Comparison of ENCODE assay signal across 33 cellular contexts in the genomic region with DNA sequence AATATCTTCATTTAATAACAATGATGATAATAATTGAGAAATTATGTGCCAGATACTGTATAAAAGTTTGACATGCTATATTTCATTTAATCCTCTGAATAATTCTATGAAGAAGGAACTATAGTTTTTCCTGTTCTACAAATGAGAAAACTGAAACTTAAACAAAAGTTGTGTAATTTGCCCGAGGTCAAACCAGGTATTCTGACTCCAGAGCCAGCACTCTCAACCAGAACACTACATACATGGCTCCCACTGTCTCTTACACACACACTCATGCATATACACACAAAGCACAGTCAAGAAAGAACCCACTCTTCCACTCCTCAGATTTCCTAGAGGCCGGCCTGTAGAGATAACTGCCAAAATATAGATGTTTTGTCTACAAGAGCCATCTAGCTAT.
"Had no signal": no experiment of that assay in that cellular context is flagged by ENCODE, and none has a peak within 500 bp of the region (broad histone marks: within the 10 kb centered on the region; RNA-seq: fewer than 3 reads in every experiment).

No MANE protein-coding gene starts in this region.

- H3K4me3 ChIP-seq: ascending aorta, cardiac muscle cell had no signal

- DNase-seq: activated B cell treated with CpG ODN at 0.5 μM for 24 hours; activated CD4-positive, alpha-beta memory T cell treated with anti-CD3 and anti-CD28 coated beads, Interleukin-2, amount 10 ng/mL, durations not matched to agents 7 days and 5 days; activated CD4-positive, alpha-beta T cell treated with anti-CD3 and anti-CD28 coated beads for 4 hours; activated CD4-positive, alpha-beta T cell treated with anti-CD3 and anti-CD28 coated beads, Interleukin-2, amount 10 ng/mL, durations not matched to agents 7 days and 5 days; activated CD4-positive, alpha-beta T cell treated with anti-CD3 and anti-CD28 coated beads, Interleukin-2, amount 50 U/mL, for 48 hours; activated CD4-positive, CD25-positive, alpha-beta regulatory T cell treated with anti-CD3 and anti-CD28 coated beads, Interleukin-2, amount 50 U/mL, for 72 hours; activated CD8-positive, alpha-beta memory T cell treated with anti-CD3 and anti-CD28 coated beads for 24 hours; activated CD8-positive, alpha-beta memory T cell treated with anti-CD3 and anti-CD28 coated beads, Interleukin-2, amount 10 ng/mL, durations not matched to agents 7 days and 5 days; activated CD8-positive, alpha-beta memory T cell treated with anti-CD3 and anti-CD28 coated beads, Interleukin-2, amount 50 U/mL, for 48 hours; activated CD8-positive, alpha-beta T cell treated with anti-CD3 and anti-CD28 coated beads, Interleukin-2, amount 10 ng/mL, durations not matched to agents 7 days and 5 days; activated effector memory CD4-positive, alpha-beta T cell treated with Interleukin-2 at 50 U/mL for 16 hours; activated gamma-delta T cell; activated naive CD4-positive, alpha-beta T cell treated with anti-CD3 and anti-CD28 coated beads, Interleukin-2, amount 10 ng/mL, durations not matched to agents 7 days and 5 days; activated naive CD4-positive, alpha-beta T cell treated with Interleukin-2 at 50 U/mL for 16 hours; activated naive CD8-positive, alpha-beta T cell treated with anti-CD3 and anti-CD28 coated beads, Interleukin-2, amount 10 ng/mL, durations not matched to agents 7 days and 5 days; activated naive CD8-positive, alpha-beta T cell treated with anti-CD3 and anti-CD28 coated beads, Interleukin-2, amount 50 U/mL, for 24 hours; activated T-cell treated with anti-CD3 and anti-CD28 coated beads, Interleukin-2, amount 50 U/mL, for 24 hours; activated T-cell treated with anti-CD3 and anti-CD28 coated beads, Interleukin-2, amount 50 U/mL, for 48 hours; caudate nucleus; cerebellar nuclear complex; T-helper 1 cell; T-helper 2 cell; T-helper 9 cell had no signal

- H3K4me1 ChIP-seq: ascending aorta had no signal

- H3K36me3 ChIP-seq: ascending aorta, cardiac muscle cell had no signal

- ATAC-seq: activated CD8-positive, alpha-beta memory T cell treated with anti-CD3 and anti-CD28 coated beads, Interleukin-2, amount 10 ng/mL, durations not matched to agents 7 days and 5 days; activated CD8-positive, alpha-beta T cell treated with anti-CD3 and anti-CD28 coated beads, Interleukin-2, amount 10 ng/mL, durations not matched to agents 7 days and 5 days; activated naive CD8-positive, alpha-beta T cell treated with anti-CD3 and anti-CD28 coated beads, Interleukin-2, amount 50 U/mL, for 24 hours had no signal

- H3K4me3 Mint-ChIP-seq: activated B cell treated with CpG ODN at 0.5 μM for 24 hours; activated CD4-positive, alpha-beta memory T cell treated with anti-CD3 and anti-CD28 coated beads, Interleukin-2, amount 10 ng/mL, durations not matched to agents 7 days and 5 days; activated CD4-positive, alpha-beta T cell treated with anti-CD3 and anti-CD28 coated beads, Interleukin-2, amount 10 ng/mL, durations not matched to agents 7 days and 5 days; activated CD8-positive, alpha-beta memory T cell treated with anti-CD3 and anti-CD28 coated beads, Interleukin-2, amount 10 ng/mL, durations not matched to agents 7 days and 5 days; activated CD8-positive, alpha-beta T cell treated with anti-CD3 and anti-CD28 coated beads, Interleukin-2, amount 10 ng/mL, durations not matched to agents 7 days and 5 days; activated naive CD4-positive, alpha-beta T cell treated with anti-CD3 and anti-CD28 coated beads, Interleukin-2, amount 10 ng/mL, durations not matched to agents 7 days and 5 days; activated naive CD4-positive, alpha-beta T cell treated with anti-CD3 and anti-CD28 coated beads, Interleukin-2, amount 50 U/mL, for 24 hours; activated naive CD8-positive, alpha-beta T cell; activated naive CD8-positive, alpha-beta T cell treated with anti-CD3 and anti-CD28 coated beads, Interleukin-2, amount 10 ng/mL, durations not matched to agents 7 days and 5 days; activated naive CD8-positive, alpha-beta T cell treated with anti-CD3 and anti-CD28 coated beads, Interleukin-2, amount 50 U/mL, for 24 hours; activated T-cell treated with anti-CD3 and anti-CD28 coated beads, Interleukin-2, amount 50 U/mL, for 24 hours; brain; central memory CD8-positive, alpha-beta T cell; T-helper 1 cell treated with Interleukin-12 subunit alpha and Interleukin-12 subunit beta and Interleukin-4 antibody, amounts not matched to agents 30 μg/mL and 1 μg/mL, for 36 hours; T-helper 2 cell treated with Interferon-gamma antibody and Interleukin-4, amounts not matched to agents 5 μg/mL and 100 μg/mL, for 36 hours had no signal

- H3K27ac Mint-ChIP-seq: activated B cell treated with CpG ODN at 0.5 μM for 24 hours; activated CD4-positive, alpha-beta memory T cell treated with anti-CD3 and anti-CD28 coated beads, Interleukin-2, amount 10 ng/mL, durations not matched to agents 7 days and 5 days; activated CD4-positive, alpha-beta T cell treated with anti-CD3 and anti-CD28 coated beads, Interleukin-2, amount 10 ng/mL, durations not matched to agents 7 days and 5 days; activated CD8-positive, alpha-beta memory T cell treated with anti-CD3 and anti-CD28 coated beads, Interleukin-2, amount 10 ng/mL, durations not matched to agents 7 days and 5 days; activated CD8-positive, alpha-beta T cell treated with anti-CD3 and anti-CD28 coated beads, Interleukin-2, amount 10 ng/mL, durations not matched to agents 7 days and 5 days; activated naive CD4-positive, alpha-beta T cell treated with anti-CD3 and anti-CD28 coated beads, Interleukin-2, amount 10 ng/mL, durations not matched to agents 7 days and 5 days; activated naive CD4-positive, alpha-beta T cell treated with anti-CD3 and anti-CD28 coated beads, Interleukin-2, amount 50 U/mL, for 24 hours; activated naive CD8-positive, alpha-beta T cell; activated naive CD8-positive, alpha-beta T cell treated with anti-CD3 and anti-CD28 coated beads, Interleukin-2, amount 10 ng/mL, durations not matched to agents 7 days and 5 days; activated naive CD8-positive, alpha-beta T cell treated with anti-CD3 and anti-CD28 coated beads, Interleukin-2, amount 50 U/mL, for 24 hours; activated T-cell treated with anti-CD3 and anti-CD28 coated beads, Interleukin-2, amount 50 U/mL, for 24 hours; activated T-helper 2 cell treated with anti-CD3 and anti-CD28 coated beads, Interferon-gamma antibody, Interleukin-2, Interleukin-4, amounts not matched to agents 10 μg/mL and 5 μg/mL and 100 μg/mL, durations not matched to agents 14 hours and 24 hours and 36 hours; brain; T-helper 1 cell treated with Interleukin-12 subunit alpha and Interleukin-12 subunit beta and Interleukin-4 antibody, amounts not matched to agents 30 μg/mL and 1 μg/mL, for 36 hours; T-helper 2 cell treated with Interferon-gamma antibody and Interleukin-4, amounts not matched to agents 5 μg/mL and 100 μg/mL, for 36 hours had no signal

- H3K9me3 ChIP-seq: ascending aorta had no signal

- H3K27ac ChIP-seq: ascending aorta, cardiac muscle cell, VCaP had no signal

- H3K36me3 Mint-ChIP-seq: activated naive CD4-positive, alpha-beta T cell treated with anti-CD3 and anti-CD28 coated beads, Interleukin-2, amount 10 ng/mL, durations not matched to agents 7 days and 5 days had no signal

- H3K27me3 Mint-ChIP-seq: activated CD4-positive, alpha-beta memory T cell treated with anti-CD3 and anti-CD28 coated beads, Interleukin-2, amount 10 ng/mL, durations not matched to agents 7 days and 5 days; activated CD8-positive, alpha-beta memory T cell treated with anti-CD3 and anti-CD28 coated beads, Interleukin-2, amount 10 ng/mL, durations not matched to agents 7 days and 5 days; activated naive CD8-positive, alpha-beta T cell; brain; central memory CD8-positive, alpha-beta T cell had no signal

- H3K27me3 ChIP-seq: ascending aorta, cardiac muscle cell had no signal
